Comparison of ENCODE assay signal across 15 cellular contexts in genomic region chr5:148735301-148735700, GRCh38.
"Had no signal": no experiment of that assay in that cellular context is flagged by ENCODE, and none has a peak within 500 bp of the region (broad histone marks: within the 10 kb centered on the region; RNA-seq: fewer than 3 reads in every experiment).

No MANE protein-coding gene starts in this region.

- FAIRE-seq: endometrium had no signal

- H3K4me1 ChIP-seq: psoas muscle had no signal

- H3K9me3 ChIP-seq: esophagus squamous epithelium, left ventricle myocardium inferior, psoas muscle, spleen had no signal

- ATAC-seq: activated T-cell treated with anti-CD3 and anti-CD28 coated beads, Interleukin-2, amount 50 U/mL, for 4 hours; foreskin keratinocyte; psoas muscle; sciatic nerve; stimulated activated naive B cell treated with anti-CD40 and anti-IgM and Interleukin-4, amounts not matched to agents 10 μg/mL and 1 μg/mL and 100 μg/mL, for 72 hours had no signal

- H3K4me3 ChIP-seq: dorsolateral prefrontal cortex, esophagus squamous epithelium, left ventricle myocardium inferior, psoas muscle, spleen had no signal

- DNase-seq: activated CD4-positive, alpha-beta memory T cell treated with anti-CD3 and anti-CD28 coated beads for 36 hours; activated gamma-delta T cell; activated T-cell treated with anti-CD3 and anti-CD28 coated beads, Interleukin-2, amount 50 U/mL, for 4 hours; amygdala; dorsolateral prefrontal cortex; esophagus squamous epithelium; foreskin keratinocyte; left ventricle myocardium inferior; psoas muscle; spleen; stimulated activated CD4-positive, alpha-beta T cell treated with anti-CD3 and anti-CD28 coated beads, Interleukin-1b, Interleukin-23, amount 100 ng/mL, for 48 hours; stimulated activated naive B cell treated with anti-CD40 and anti-IgM and Interleukin-4, amounts not matched to agents 10 μg/mL and 1 μg/mL and 100 μg/mL, for 72 hours; trophoblast cell had no signal

- H3K27ac ChIP-seq: dorsolateral prefrontal cortex, esophagus squamous epithelium, foreskin keratinocyte, left ventricle myocardium inferior, psoas muscle, spleen had no signal

- H3K36me3 ChIP-seq: esophagus squamous epithelium, left ventricle myocardium inferior, spleen had no signal

- H3K27me3 ChIP-seq: esophagus squamous epithelium, foreskin keratinocyte, spleen had no signal
